Comparison of ENCODE assay signal across 1 cellular context in the genomic region with DNA sequence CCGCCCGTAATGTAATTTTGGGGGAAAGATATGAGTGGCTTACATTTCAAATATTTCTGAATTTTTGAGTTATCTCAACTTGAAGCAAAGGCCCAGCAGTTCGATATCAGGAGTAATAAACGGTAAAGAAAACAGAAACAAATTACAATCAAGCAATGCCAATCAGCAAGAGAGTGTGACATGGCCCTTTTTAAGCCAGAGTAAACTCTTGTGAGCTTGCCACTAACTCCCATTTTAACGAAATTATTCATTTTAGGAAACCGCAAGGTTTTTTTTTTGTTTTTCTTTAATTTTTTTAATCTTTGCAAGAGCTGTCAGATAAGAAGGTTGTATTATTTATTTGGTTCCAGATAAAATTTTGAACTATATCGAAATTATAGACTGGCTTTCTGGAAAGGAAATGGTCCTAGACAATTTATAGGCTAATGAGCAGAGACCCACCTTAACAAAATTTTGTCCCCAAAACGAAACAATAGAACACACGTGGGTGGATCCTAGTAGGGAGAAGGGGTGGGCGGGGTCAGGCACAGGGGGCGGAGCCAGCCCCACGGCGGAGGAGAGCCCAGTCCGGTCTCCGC.
TF ChIP-seq lines count a peak whose summit lies in the region.

No MANE protein-coding gene starts in this region.

TF ChIP-seq in GM23338, 12 proteins besides CTCF, POLR2A, EP300 and RAD21 (continued from another document):
- TF ChIP-seq, protein P1, sequence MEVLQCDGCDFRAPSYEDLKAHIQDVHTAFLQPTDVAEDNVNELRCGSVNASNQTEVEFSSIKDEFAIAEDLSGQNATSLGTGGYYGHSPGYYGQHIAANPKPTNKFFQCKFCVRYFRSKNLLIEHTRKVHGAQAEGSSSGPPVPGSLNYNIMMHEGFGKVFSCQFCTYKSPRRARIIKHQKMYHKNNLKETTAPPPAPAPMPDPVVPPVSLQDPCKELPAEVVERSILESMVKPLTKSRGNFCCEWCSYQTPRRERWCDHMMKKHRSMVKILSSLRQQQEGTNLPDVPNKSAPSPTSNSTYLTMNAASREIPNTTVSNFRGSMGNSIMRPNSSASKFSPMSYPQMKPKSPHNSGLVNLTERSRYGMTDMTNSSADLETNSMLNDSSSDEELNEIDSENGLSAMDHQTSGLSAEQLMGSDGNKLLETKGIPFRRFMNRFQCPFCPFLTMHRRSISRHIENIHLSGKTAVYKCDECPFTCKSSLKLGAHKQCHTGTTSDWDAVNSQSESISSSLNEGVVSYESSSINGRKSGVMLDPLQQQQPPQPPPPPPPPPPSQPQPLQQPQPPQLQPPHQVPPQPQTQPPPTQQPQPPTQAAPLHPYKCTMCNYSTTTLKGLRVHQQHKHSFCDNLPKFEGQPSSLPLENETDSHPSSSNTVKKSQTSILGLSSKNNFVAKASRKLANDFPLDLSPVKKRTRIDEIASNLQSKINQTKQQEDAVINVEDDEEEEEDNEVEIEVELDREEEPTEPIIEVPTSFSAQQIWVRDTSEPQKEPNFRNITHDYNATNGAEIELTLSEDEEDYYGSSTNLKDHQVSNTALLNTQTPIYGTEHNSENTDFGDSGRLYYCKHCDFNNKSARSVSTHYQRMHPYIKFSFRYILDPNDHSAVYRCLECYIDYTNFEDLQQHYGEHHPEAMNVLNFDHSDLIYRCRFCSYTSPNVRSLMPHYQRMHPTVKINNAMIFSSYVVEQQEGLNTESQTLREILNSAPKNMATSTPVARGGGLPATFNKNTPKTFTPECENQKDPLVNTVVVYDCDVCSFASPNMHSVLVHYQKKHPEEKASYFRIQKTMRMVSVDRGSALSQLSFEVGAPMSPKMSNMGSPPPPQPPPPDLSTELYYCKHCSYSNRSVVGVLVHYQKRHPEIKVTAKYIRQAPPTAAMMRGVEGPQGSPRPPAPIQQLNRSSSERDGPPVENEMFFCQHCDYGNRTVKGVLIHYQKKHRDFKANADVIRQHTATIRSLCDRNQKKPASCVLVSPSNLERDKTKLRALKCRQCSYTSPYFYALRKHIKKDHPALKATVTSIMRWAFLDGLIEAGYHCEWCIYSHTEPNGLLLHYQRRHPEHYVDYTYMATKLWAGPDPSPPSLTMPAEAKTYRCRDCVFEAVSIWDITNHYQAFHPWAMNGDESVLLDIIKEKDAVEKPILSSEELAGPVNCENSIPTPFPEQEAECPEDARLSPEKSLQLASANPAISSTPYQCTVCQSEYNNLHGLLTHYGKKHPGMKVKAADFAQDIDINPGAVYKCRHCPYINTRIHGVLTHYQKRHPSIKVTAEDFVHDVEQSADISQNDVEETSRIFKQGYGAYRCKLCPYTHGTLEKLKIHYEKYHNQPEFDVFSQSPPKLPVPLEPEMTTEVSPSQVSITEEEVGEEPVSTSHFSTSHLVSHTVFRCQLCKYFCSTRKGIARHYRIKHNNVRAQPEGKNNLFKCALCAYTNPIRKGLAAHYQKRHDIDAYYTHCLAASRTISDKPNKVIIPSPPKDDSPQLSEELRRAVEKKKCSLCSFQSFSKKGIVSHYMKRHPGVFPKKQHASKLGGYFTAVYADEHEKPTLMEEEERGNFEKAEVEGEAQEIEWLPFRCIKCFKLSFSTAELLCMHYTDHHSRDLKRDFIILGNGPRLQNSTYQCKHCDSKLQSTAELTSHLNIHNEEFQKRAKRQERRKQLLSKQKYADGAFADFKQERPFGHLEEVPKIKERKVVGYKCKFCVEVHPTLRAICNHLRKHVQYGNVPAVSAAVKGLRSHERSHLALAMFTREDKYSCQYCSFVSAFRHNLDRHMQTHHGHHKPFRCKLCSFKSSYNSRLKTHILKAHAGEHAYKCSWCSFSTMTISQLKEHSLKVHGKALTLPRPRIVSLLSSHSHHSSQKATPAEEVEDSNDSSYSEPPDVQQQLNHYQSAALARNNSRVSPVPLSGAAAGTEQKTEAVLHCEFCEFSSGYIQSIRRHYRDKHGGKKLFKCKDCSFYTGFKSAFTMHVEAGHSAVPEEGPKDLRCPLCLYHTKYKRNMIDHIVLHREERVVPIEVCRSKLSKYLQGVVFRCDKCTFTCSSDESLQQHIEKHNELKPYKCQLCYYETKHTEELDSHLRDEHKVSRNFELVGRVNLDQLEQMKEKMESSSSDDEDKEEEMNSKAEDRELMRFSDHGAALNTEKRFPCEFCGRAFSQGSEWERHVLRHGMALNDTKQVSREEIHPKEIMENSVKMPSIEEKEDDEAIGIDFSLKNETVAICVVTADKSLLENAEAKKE (CRISPR knock-in tag; IDR thresholded peaks at IDR 0.05), result no peak
